24 cellular contexts compared by ENCODE assay signal in genomic region chr2:206257861-206258260, GRCh38. TPM values are rescaled to one million over a fixed set of nuclear protein-coding genes. Genes with fewer than 3 reads are reported as not detected.
DNase-seq lines count a peak whose midpoint lies in the region; ATAC-seq, FAIRE-seq and TF ChIP-seq lines count a peak whose summit lies in the region.
"Had no signal": no experiment of that assay in that cellular context is flagged by ENCODE, and none has a peak within 500 bp of the region (broad histone marks: within the 10 kb centered on the region; RNA-seq: fewer than 3 reads in every experiment).

No MANE protein-coding gene starts in this region.

- no peak overlapping the region for H3K27ac Mint-ChIP-seq in GM23338
- no peak overlapping the region for H3K27ac Mint-ChIP-seq in stimulated activated effector memory CD8-positive, alpha-beta T cell treated with anti-CD3 and anti-CD28 coated beads, Interleukin-12 subunit alpha, Interleukin-12 subunit beta, amount 100 ng/mL, for 72 hours
- H3K27ac Mint-ChIP-seq: B cell; CD4-positive, alpha-beta T cell; CD8-positive, alpha-beta T cell had no signal

- H3K9me3 Mint-ChIP-seq in GM23338: no peaks in the 10 kb centered on the region; the same call in 2 of the 3 replicates
- H3K9me3 Mint-ChIP-seq in stimulated activated effector memory CD8-positive, alpha-beta T cell treated with anti-CD3 and anti-CD28 coated beads, Interleukin-12 subunit alpha, Interleukin-12 subunit beta, amount 100 ng/mL, for 72 hours: no peaks in the 10 kb centered on the region
- H3K9me3 Mint-ChIP-seq: CD4-positive, alpha-beta T cell had no signal

- no peak for ATAC-seq in GM23338
- no peak for ATAC-seq in stimulated activated effector memory CD8-positive, alpha-beta T cell treated with anti-CD3 and anti-CD28 coated beads, Interleukin-12 subunit alpha, Interleukin-12 subunit beta, amount 100 ng/mL, for 72 hours
- ATAC-seq in body of pancreas: no peak
- ATAC-seq: CD8-positive, alpha-beta T cell had no signal

- H3K23ac ChIP-seq in H1 (ENCODE audit: insufficient read length): no peak overlapping the region

- H3K27me3 ChIP-seq in GM23338 (ENCODE audit: insufficient read depth) (peaks cover 1% of the 10 kb centered on the region; the same call in 1 of the 2 replicates), H1 (replicated peaks in 1 of 4; ENCODE audit: control insufficient read depth in 3 of 4, extremely low read depth in 1 of 4, insufficient read depth in 3 of 4, low read length in 3 of 4) (peaks cover 75 to 94% (median 91%) of the 10 kb centered on the region in 4 experiments), esophagus muscularis mucosa (peaks cover 0 to 100% (median 36%) of the 10 kb centered on the region in 4 donors), body of pancreas (no peaks in the 10 kb centered on the region), dorsolateral prefrontal cortex (peaks cover 0 to 100% (median 88%) of the 10 kb centered on the region in 45 donors)

- H4K5ac ChIP-seq in H1 (ENCODE audit: insufficient read length, low read depth, low read length): no peak overlapping the region

- H2BK20ac ChIP-seq in H1 (ENCODE audit: low read length): no peak overlapping the region

- H3K9me3 ChIP-seq in OCI-LY7 (ENCODE audit: low read length) (no peaks in the 10 kb centered on the region), H1 (ENCODE audit: insufficient read depth in 2 of 2, low read depth in 1 of 2, low read length in 1 of 2) (no peaks in the 10 kb centered on the region), esophagus muscularis mucosa (no peaks in the 10 kb centered on the region), body of pancreas (no peaks in the 10 kb centered on the region)
- H3K9me3 ChIP-seq: A549, Caco-2 had no signal

- H3K4me2 ChIP-seq in GM23338 (no peak overlapping the region), OCI-LY7 (ENCODE audit: low read length) (no peak overlapping the region), H1 (ENCODE audit: insufficient read depth in 1 of 2, low read depth in 2 of 2, low read length in 2 of 2) (no peak overlapping the region; a peak in 1 of 4 replicates)
- H3K4me2 ChIP-seq: A549; BLaER1 treated with 17β-estradiol and CSF1 and Interleukin-3, amounts not matched to agents 10 nM and 100 nM had no signal

- FAIRE-seq in H1 (lab: Jason Lieb, UNC): no peak
- FAIRE-seq: A549, D721Med, G401.6, GM12891, GM19239 had no signal

- CTCF ChIA-PET in OCI-LY7 (lab: Charles Lee; ENCODE audit: unreplicated experiment) (interaction anchor here (1.3 kb wide), 1 partner anchor 13 kb away, joined by 3 read pairs; no protein-coding TSS in a partner anchor), H1 (lab: Charles Lee; ENCODE audit: partially characterized antibody) (interaction anchor here (1.1 to 2.8 kb wide), 3 partner anchors 11 to 298 kb away, joined by 3 to 9 read pairs (median 4); partner anchors contain the start of genes EEF1B2 and NDUFS1)

- H3K27ac ChIP-seq in GM23338 (ENCODE audit: low read depth): no peak overlapping the region
- H3K27ac ChIP-seq in OCI-LY7 (ENCODE audit: low read depth, low read length, poor library complexity, severe bottlenecking): no peak overlapping the region
- H3K27ac ChIP-seq in H1 (ENCODE audit: low read depth, low read length): no peak overlapping the region
- H3K27ac ChIP-seq in esophagus muscularis mucosa (replicated peaks in 1 of 4): no peak overlapping the region
- no peak overlapping the region for H3K27ac ChIP-seq in body of pancreas
- H3K27ac ChIP-seq in dorsolateral prefrontal cortex: no peak overlapping the region
- H3K27ac ChIP-seq: 22Rv1; A549; BLaER1 treated with 17β-estradiol and CSF1 and Interleukin-3, amounts not matched to agents 10 nM and 100 nM; C4-2B had no signal

- DNase-seq in GM23338 (ENCODE audit: low spot score) (no peak), OCI-LY7 (ENCODE audit: low spot score) (no peak), H1 (ENCODE audit: low read depth in 1 of 2, low spot score in 2 of 2) (no peak), esophagus muscularis mucosa (ENCODE audit: extremely low spot score) (peak; percentile 72), body of pancreas (no peak), dorsolateral prefrontal cortex (no peak), NCI-H187 (lab: John Stamatoyannopoulos, UW) (no peak)
- no peak for DNase-seq in stimulated activated effector memory CD8-positive, alpha-beta T cell treated with anti-CD3 and anti-CD28 coated beads, Interleukin-12 subunit alpha, Interleukin-12 subunit beta, amount 100 ng/mL, for 72 hours (ENCODE audit: low spot score in 2 of 2)
- DNase-seq: AML-193; Caco-2; Calu3; CD4-positive, alpha-beta T cell; CD8-positive, alpha-beta T cell; DMS79 treated with DMSO at 0.1 percent for 48 hours; GF-D8 had no signal

- 58% methylated on average over 7 of the region's 7 CpGs; no CpG with 5 or more reads in 1 of the 2 experiments for WGBS in H1 (ENCODE audit: extremely low coverage in 1 of 2, insufficient coverage in 1 of 2, insufficient read length in 1 of 2, insufficient replicate concordance in 2 of 2, low coverage in 1 of 2, low lambda C conversion rate in 2 of 2, missing lambda C conversion rate in 1 of 2), 2 experiments
- WGBS in esophagus muscularis mucosa: 71% methylated on average over 7 of the region's 7 CpGs
- WGBS in body of pancreas, 2 donors: 32 to 40% methylated on average over 4 to 7 of the region's 7 CpGs

- TF ChIP-seq EP300 in H1 (IDR thresholded peaks at IDR 0.05; ENCODE audit: borderline replicate concordance in 1 of 2, low read depth in 2 of 2, low read length in 2 of 2): no peak
- no peak for TF ChIP-seq EP300 in esophagus muscularis mucosa (IDR thresholded peaks at IDR 0.05)

- peaks cover 23% of the 10 kb centered on the region for H3K4me1 Mint-ChIP-seq in GM23338
- H3K4me1 Mint-ChIP-seq in stimulated activated effector memory CD8-positive, alpha-beta T cell treated with anti-CD3 and anti-CD28 coated beads, Interleukin-12 subunit alpha, Interleukin-12 subunit beta, amount 100 ng/mL, for 72 hours: peaks cover 11% of the 10 kb centered on the region

- no peak overlapping the region for H2AK5ac ChIP-seq in H1 (ENCODE audit: low read depth, low read length)

- H3K4me3 ChIP-seq in GM23338 (no peak overlapping the region), OCI-LY7 (ENCODE audit: low read depth, low read length, poor library complexity, severe bottlenecking) (no peak overlapping the region), H1 (ENCODE audit: extremely low read depth in 1 of 4, insufficient read depth in 2 of 4, low read depth in 3 of 4, low read length in 4 of 4) (no peak overlapping the region), esophagus muscularis mucosa (no peak overlapping the region), body of pancreas (no peak overlapping the region), dorsolateral prefrontal cortex (no peak overlapping the region)
- H3K4me3 ChIP-seq: A549; BLaER1 treated with 17β-estradiol and CSF1 and Interleukin-3, amounts not matched to agents 10 nM and 100 nM had no signal

- no peaks in the 10 kb centered on the region for H3K36me3 Mint-ChIP-seq in GM23338 (ENCODE audit: low read depth)
- H3K36me3 Mint-ChIP-seq in stimulated activated effector memory CD8-positive, alpha-beta T cell treated with anti-CD3 and anti-CD28 coated beads, Interleukin-12 subunit alpha, Interleukin-12 subunit beta, amount 100 ng/mL, for 72 hours: no peaks in the 10 kb centered on the region
- H3K36me3 Mint-ChIP-seq: CD8-positive, alpha-beta T cell had no signal

- peak overlapping the region; percentile 71; the same call in 1 of the 2 replicates for H2BK12ac ChIP-seq in H1 (ENCODE audit: low read depth, low read length)

- no peak for TF ChIP-seq RAD21 in H1 (IDR thresholded peaks at IDR 0.05 in 1 of 2, conservative IDR thresholded peaks at IDR 0.05 in 1 of 2; ENCODE audit: low read depth in 2 of 2, low read length in 2 of 2)

- H3K18ac ChIP-seq in H1 (ENCODE audit: extremely low read depth, low read length): no peak overlapping the region

- H3K36me3 ChIP-seq in GM23338 (ENCODE audit: insufficient read depth) (no peaks in the 10 kb centered on the region), OCI-LY7 (ENCODE audit: insufficient read depth, low read length) (no peaks in the 10 kb centered on the region), H1 (ENCODE audit: control insufficient read depth in 2 of 4, insufficient read depth in 4 of 4, low read length in 3 of 4) (no peaks in the 10 kb centered on the region), esophagus muscularis mucosa (no peaks in the 10 kb centered on the region), body of pancreas (replicated peaks in 1 of 2; ENCODE audit: insufficient read depth in 1 of 2, low read depth in 2 of 2) (no peaks in the 10 kb centered on the region)
- H3K36me3 ChIP-seq: BLaER1 treated with 17β-estradiol and CSF1 and Interleukin-3, amounts not matched to agents 10 nM and 100 nM had no signal

- no peak overlapping the region for H2BK15ac ChIP-seq in H1 (ENCODE audit: low read length)

- no peak overlapping the region for H3K9ac ChIP-seq in H1 (replicated peaks in 1 of 4; ENCODE audit: extremely low read depth in 1 of 4, low read depth in 3 of 4, low read length in 3 of 4)
- H3K9ac ChIP-seq: BLaER1 treated with 17β-estradiol and CSF1 and Interleukin-3, amounts not matched to agents 10 nM and 100 nM had no signal

- no peak overlapping the region for H2BK5ac ChIP-seq in H1 (ENCODE audit: low read depth, low read length)

- no peaks in the 10 kb centered on the region for H3K9me2 ChIP-seq in GM23338 (ENCODE audit: insufficient read depth)
- no peaks in the 10 kb centered on the region for H3K9me2 ChIP-seq in OCI-LY7 (ENCODE audit: insufficient read depth, low read length)

- H2BK120ac ChIP-seq in H1 (replicated peaks; ENCODE audit: low read depth, low read length): no peak overlapping the region

- H3K4me1 ChIP-seq in GM23338 (ENCODE audit: insufficient read depth) (peaks cover 8% of the 10 kb centered on the region; the same call in 1 of the 2 replicates), OCI-LY7 (ENCODE audit: insufficient read depth, low read length, poor library complexity, severe bottlenecking) (peaks cover 19% of the 10 kb centered on the region), H1 (replicated peaks in 1 of 4; ENCODE audit: control insufficient read depth in 3 of 4, insufficient read depth in 4 of 4, low read length in 3 of 4) (peaks cover 3 to 12% (median 4%) of the 10 kb centered on the region in 4 experiments; a peak in 5 of 7 replicates), esophagus muscularis mucosa (no peaks in the 10 kb centered on the region), body of pancreas (no peaks in the 10 kb centered on the region)
- H3K4me1 ChIP-seq: A549 had no signal

- BruUV-seq in OCI-LY7 (replicated peaks; lab: Mats Ljungman, UMichigan): no TSS peak

- H2AFZ ChIP-seq in GM23338 (0 out of 2 replicates have a peak overlapping the region, but pooled peaks have one; percentile 84), OCI-LY7 (ENCODE audit: low read length) (peak overlapping the region; percentile 18; the same call in 1 of the 2 replicates), H1 (ENCODE audit: low read length) (no peak overlapping the region)

- no peaks in the 10 kb centered on the region for H3K79me2 ChIP-seq in GM23338 (replicated peaks; ENCODE audit: insufficient read depth)
- no peaks in the 10 kb centered on the region for H3K79me2 ChIP-seq in OCI-LY7 (ENCODE audit: insufficient read depth, low read depth, low read length)
- H3K79me2 ChIP-seq in H1 (ENCODE audit: control insufficient read depth in 1 of 2, insufficient read depth in 2 of 2, low read length in 2 of 2): no peaks in the 10 kb centered on the region

- POLR2A ChIA-PET in OCI-LY7 (lab: Charles Lee) (interaction anchor here (0.5 to 0.8 kb wide), 3 partner anchors 13 to 223 kb away, joined by 3 read pairs; no protein-coding TSS in a partner anchor), H1 (lab: Charles Lee; ENCODE audit: partially characterized antibody) (interaction anchor here (1.7 to 3.5 kb wide), 3 partner anchors 9 to 97 kb away, joined by 4 to 17 read pairs (median 4); partner anchors contain the start of genes EEF1B2 and NDUFS1)

- H3K14ac ChIP-seq in H1 (ENCODE audit: insufficient read length): no peak overlapping the region

- H3K27me3 Mint-ChIP-seq in GM23338 (ENCODE audit: insufficient read depth, low read depth, poor library complexity): peaks cover 2% of the 10 kb centered on the region

- no peak overlapping the region for H4K8ac ChIP-seq in H1 (ENCODE audit: extremely low read depth, insufficient read depth, low read length)

- TF ChIP-seq POLR2A in H1 (IDR thresholded peaks at IDR 0.05; ENCODE audit: control extremely low read depth in 1 of 2, low read depth in 2 of 2, low read length in 2 of 2) (no peak), esophagus muscularis mucosa (IDR thresholded peaks at IDR 0.05; ENCODE audit: low read depth) (no peak), body of pancreas (IDR thresholded peaks at IDR 0.05) (no peak)

- H4K91ac ChIP-seq in H1 (replicated peaks; ENCODE audit: insufficient read length, low read length): no peak overlapping the region

- no peak overlapping the region for H3K4ac ChIP-seq in H1 (replicated peaks; ENCODE audit: insufficient read length, low read depth, low read length)

- H3K23me2 ChIP-seq in H1 (ENCODE audit: low read depth, low read length): no peaks in the 10 kb centered on the region; the same call in 1 of the 2 replicates

- intact Hi-C loops in OCI-LY7 (cut with micrococcal nuclease; ENCODE audit: unreplicated experiment) (no loop called here), esophagus muscularis mucosa (cut with DNase I) (no loop called here), body of pancreas (cut with DNase I) (no loop called here), dorsolateral prefrontal cortex (cut with DNase I) (no loop called here)

- no peaks in the 10 kb centered on the region for H3K79me1 ChIP-seq in H1 (ENCODE audit: low read depth, low read length)

- no peak overlapping the region for H3K4me3 Mint-ChIP-seq in GM23338
- no peak overlapping the region for H3K4me3 Mint-ChIP-seq in stimulated activated effector memory CD8-positive, alpha-beta T cell treated with anti-CD3 and anti-CD28 coated beads, Interleukin-12 subunit alpha, Interleukin-12 subunit beta, amount 100 ng/mL, for 72 hours
- H3K4me3 Mint-ChIP-seq: B cell; CD4-positive, alpha-beta T cell; CD8-positive, alpha-beta T cell had no signal

- TF ChIP-seq CTCF in GM23338 (conservative IDR thresholded peaks at IDR 0.05; ENCODE audit: low read depth in 2 of 2): no peak
- TF ChIP-seq CTCF in OCI-LY7 (conservative IDR thresholded peaks at IDR 0.05; ENCODE audit: low read length): no peak
- TF ChIP-seq CTCF in H1 (IDR thresholded peaks at IDR 0.05; ENCODE audit: control extremely low read depth in 1 of 3, insufficient read depth in 1 of 3, low read depth in 1 of 3, low read length in 3 of 3): no peak
- TF ChIP-seq CTCF in esophagus muscularis mucosa (IDR thresholded peaks at IDR 0.05): no peak
- no peak for TF ChIP-seq CTCF in body of pancreas (IDR thresholded peaks at IDR 0.05)
- no peak for TF ChIP-seq CTCF in dorsolateral prefrontal cortex (IDR thresholded peaks at IDR 0.05 in 54 of 56, conservative IDR thresholded peaks at IDR 0.05 in 2 of 56; ENCODE audit: low read depth in 1 of 56, partially characterized antibody in 56 of 56)

- H4K20me1 ChIP-seq in GM23338 (replicated peaks; ENCODE audit: insufficient read depth) (no peaks in the 10 kb centered on the region), OCI-LY7 (ENCODE audit: insufficient read depth, low read length) (no peaks in the 10 kb centered on the region), H1 (replicated peaks in 1 of 2; ENCODE audit: control insufficient read depth in 1 of 2, insufficient read depth in 2 of 2, low read length in 2 of 2) (peaks cover 0 to 5% of the 10 kb centered on the region in 2 experiments)
- H4K20me1 ChIP-seq: BLaER1 treated with 17β-estradiol and CSF1 and Interleukin-3, amounts not matched to agents 10 nM and 100 nM had no signal

- H3F3A ChIP-seq in GM23338 (replicated peaks; ENCODE audit: low read depth): no peaks in the 10 kb centered on the region; the same call in 1 of the 2 replicates

- H3K56ac ChIP-seq in H1 (replicated peaks; ENCODE audit: insufficient read length, low read depth, low read length): no peak overlapping the region

RNA-seq across cellular contexts. Expression of gene ZDBF2, which starts 16.6 kb away (rescaled TPM):
- 35.6 and 41.1 TPM in 2 replicates for total RNA-seq in GM23338 (2014; rRNA removed; shearing (Covaris generic))
- polyA plus RNA-seq in GM23338 (2016; fragmentation: Nextera tagmentation; extraction: Ambion mirVana): 7.5 and 7.6 TPM in 2 replicates
- 13.9 and 14.0 TPM in 2 replicates for total RNA-seq in OCI-LY7 (2014; rRNA removed; shearing (Covaris generic))
- total RNA-seq in OCI-LY7 (2022): 37.0 and 44.3 TPM in 2 replicates
- total RNA-seq in H1 (2021; fragmentation: NEBNext Ultra II Directional; extraction: Animal tissue kit (Norgen Biotek cat#: 25700)): 15.3 and 17.2 TPM in 2 replicates
- 0.99 and 1.5 TPM in 2 replicates for polyA plus RNA-seq in H1 (2011; rRNA removed)
- polyA plus RNA-seq in H1 (2011; cell fraction: cytosol; rRNA removed): 1.9 TPM
- polyA plus RNA-seq in H1 (2011; cell fraction: nucleus; rRNA removed): 4.0 TPM
- polyA plus RNA-seq in H1 (2012, experiment 1 of 2): 2.1 to 4.6 TPM (median 3.8 TPM) in 4 replicates
- 0.17 TPM for polyA plus RNA-seq in H1 (2012, experiment 2 of 2)
- 7.0 TPM for polyA plus RNA-seq in H1 (2013, experiment 1 of 2)
- 6.1 TPM for polyA plus RNA-seq in H1 (2013, experiment 2 of 2)
- polyA minus RNA-seq in H1 (2011; rRNA and poly(A)+ RNA removed): 16.4 and 25.0 TPM in 2 replicates
- polyA minus RNA-seq in H1 (2011; cell fraction: cytosol; rRNA and poly(A)+ RNA removed): 6.5 TPM
- 22.6 TPM for polyA minus RNA-seq in H1 (2011; cell fraction: nucleus; rRNA and poly(A)+ RNA removed)
- total RNA-seq in esophagus muscularis mucosa: 10 to 100 TPM; 10.6 to 14.0 (median 12.1) TPM
- 10 to 100 TPM; 13.2 to 13.5 TPM for total RNA-seq in body of pancreas
- total RNA-seq in dorsolateral prefrontal cortex: 10 to 100 TPM; 15.4 to 80.3 (median 43.5) TPM
- total RNA-seq: Calu3 had no signal
